Comparison of ENCODE assay signal across 25 cellular contexts in the genomic region with DNA sequence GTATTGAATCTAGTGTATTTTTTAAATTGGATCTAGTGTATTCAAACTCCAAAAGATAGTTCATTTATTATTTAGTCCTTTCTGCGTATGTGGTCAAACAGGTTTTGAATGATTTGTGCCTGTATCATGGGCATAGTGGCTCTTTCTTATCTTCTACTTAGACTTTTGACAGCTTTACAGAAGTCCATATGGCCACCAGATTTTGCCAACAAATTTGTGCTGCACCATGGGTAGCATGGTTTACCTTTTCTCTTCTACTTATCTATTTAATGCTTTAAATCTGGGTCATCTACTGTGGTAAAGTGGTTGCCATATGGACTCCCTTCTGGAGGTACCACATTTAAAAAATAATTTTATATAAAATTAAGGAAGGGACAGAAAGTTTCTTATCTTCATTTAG.
"Had no signal": no experiment of that assay in that cellular context is flagged by ENCODE, and none has a peak within 500 bp of the region (broad histone marks: within the 10 kb centered on the region; RNA-seq: fewer than 3 reads in every experiment).

No MANE protein-coding gene starts in this region.

- DNase-seq: activated CD4-positive, alpha-beta memory T cell treated with anti-CD3 and anti-CD28 coated beads for 36 hours; activated CD4-positive, alpha-beta T cell treated with anti-CD3 and anti-CD28 coated beads for 36 hours; activated CD4-positive, alpha-beta T cell treated with anti-CD3 and anti-CD28 coated beads, Interleukin-2, amount 10 ng/mL, durations not matched to agents 24 days and 14 days; activated CD4-positive, CD25-positive, alpha-beta regulatory T cell; activated CD4-positive, CD25-positive, alpha-beta regulatory T cell treated with anti-CD3 and anti-CD28 coated beads, Interleukin-2, amount 50 U/mL, for 72 hours; activated CD8-positive, alpha-beta memory T cell treated with anti-CD3 and anti-CD28 coated beads, Interleukin-2, amount 10 ng/mL, durations not matched to agents 7 days and 5 days; activated CD8-positive, alpha-beta memory T cell treated with anti-CD3 and anti-CD28 coated beads, Interleukin-2, amount 50 U/mL, for 4 hours; activated CD8-positive, alpha-beta T cell treated with anti-CD3 and anti-CD28 coated beads, Interleukin-2, amount 10 ng/mL, durations not matched to agents 7 days and 5 days; activated effector memory CD4-positive, alpha-beta T cell treated with anti-CD3 and anti-CD28 coated beads, Interleukin-2, amount 50 U/mL, for 16 hours; activated naive CD4-positive, alpha-beta T cell treated with anti-CD3 and anti-CD28 coated beads for 36 hours; activated naive CD8-positive, alpha-beta T cell treated with anti-CD3 and anti-CD28 coated beads for 36 hours; activated naive CD8-positive, alpha-beta T cell treated with anti-CD3 and anti-CD28 coated beads, Interleukin-2, amount 50 U/mL, for 24 hours; activated T-cell treated with anti-CD3 and anti-CD28 coated beads, Interleukin-2, amount 50 U/mL, for 1 hour; activated T-cell treated with anti-CD3 and anti-CD28 coated beads, Interleukin-2, amount 50 U/mL, for 48 hours; adrenal gland; amygdala; aorta; body of pancreas; colonic mucosa; effector memory CD4-positive, alpha-beta T cell; endodermal cell; foreskin fibroblast; head of caudate nucleus; hippocampal formation; T-helper 2 cell had no signal
